Comparison of ENCODE assay signal across 15 cellular contexts in the genomic region with DNA sequence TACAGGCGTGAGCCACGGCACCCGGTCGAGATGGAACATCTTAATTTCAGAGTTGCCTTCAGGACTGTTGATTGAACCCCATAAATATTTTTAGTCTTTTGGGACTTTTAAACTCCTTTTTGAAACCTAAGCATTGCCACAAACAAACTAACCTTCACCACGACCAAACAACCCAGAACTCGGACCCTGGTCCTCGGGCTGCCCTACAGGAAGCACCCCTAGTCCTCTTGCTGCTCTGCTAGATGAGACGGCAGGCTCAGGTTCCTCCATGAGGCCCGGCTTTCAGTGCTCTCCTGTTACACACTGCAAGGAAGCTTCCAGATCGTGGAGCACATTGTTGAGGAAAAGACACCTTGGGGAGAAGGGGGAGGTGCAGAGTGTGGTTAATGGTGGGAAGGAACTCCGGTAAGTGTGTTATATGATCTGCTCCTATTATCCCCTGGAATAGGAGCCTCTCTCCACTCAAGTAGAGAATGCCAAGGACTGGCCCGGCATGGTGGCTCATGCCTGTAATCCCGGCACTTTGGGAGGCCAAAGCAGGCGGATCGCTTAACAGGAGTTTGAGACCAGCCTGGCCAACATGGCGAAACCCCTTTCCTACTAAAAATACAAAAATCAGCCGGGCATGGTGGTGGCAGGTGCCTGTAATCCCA. TPM values are rescaled to one million over a fixed set of nuclear protein-coding genes. Genes with fewer than 3 reads are reported as not detected.
A peak's percentile ranks its signal among the peaks of the same experiment; 100 is the strongest.
DNase-seq lines count a peak whose midpoint lies in the region; ATAC-seq and TF ChIP-seq lines count a peak whose summit lies in the region.
"Had no signal": no experiment of that assay in that cellular context is flagged by ENCODE, and none has a peak within 500 bp of the region (broad histone marks: within the 10 kb centered on the region; RNA-seq: fewer than 3 reads in every experiment).

No MANE protein-coding gene starts in this region.

- H2BK120ac ChIP-seq in mesendoderm (ENCODE audit: low read depth, low read length) = no peak overlapping the region

- TF ChIP-seq CTCF in heart left ventricle (IDR thresholded peaks at IDR 0.05) = no peak
- TF ChIP-seq CTCF in adrenal gland (IDR thresholded peaks at IDR 0.05) = no peak
- TF ChIP-seq CTCF in transverse colon (IDR thresholded peaks at IDR 0.05) = no peak

- intact Hi-C loops in heart left ventricle (cut with DNase I) (no loop called here), left ventricle myocardium superior (cut with micrococcal nuclease) (no loop called here), adrenal gland (cut with DNase I) (no loop called here), transverse colon (cut with DNase I; ENCODE audit: low total_unique reads) (no loop called here)

- no peaks in the 10 kb centered on the region for H3K36me3 ChIP-seq in heart left ventricle
- no peaks in the 10 kb centered on the region for H3K36me3 ChIP-seq in adrenal gland (replicated peaks in 1 of 2)
- H3K36me3 ChIP-seq in mesendoderm (ENCODE audit: control insufficient read depth, insufficient read depth, low read length) = no peaks in the 10 kb centered on the region
- H3K36me3 ChIP-seq in transverse colon = no peaks in the 10 kb centered on the region

- in situ Hi-C loops in transverse colon (cut with MboI; ENCODE audit: low pct_ligation_motif_present in 1 of 4, low pct_unique_long_range_greater_than_20kb in 1 of 4, low sequenced_read_pairs in 3 of 4) = no loop called here

- no peak for ATAC-seq in heart left ventricle
- ATAC-seq in left ventricle myocardium superior = no peak
- ATAC-seq in HG02678 (IDR thresholded peaks at IDR 0.05; ENCODE audit: unreplicated experiment) = no peak
- ATAC-seq: activated T-cell treated with anti-CD3 and anti-CD28 coated beads, Interleukin-2, amount 50 U/mL, for 4 hours; effector memory CD8-positive, alpha-beta T cell; HCT116 had no signal

- H4K8ac ChIP-seq in mesendoderm (ENCODE audit: low read depth, low read length) = no peak overlapping the region

- H3K79me2 ChIP-seq in mesendoderm (ENCODE audit: control insufficient read depth, insufficient read depth, low read length) = peaks cover 66% of the 10 kb centered on the region

- H3K79me1 ChIP-seq in mesendoderm (ENCODE audit: low read length) = peaks cover 48% of the 10 kb centered on the region

- H3K4me3 ChIP-seq in heart left ventricle (no peak overlapping the region), adrenal gland (no peak overlapping the region), mesendoderm (ENCODE audit: low read length) (no peak overlapping the region), transverse colon (no peak overlapping the region)
- H3K4me3 ChIP-seq: smooth muscle cell had no signal

- DNase-seq in heart left ventricle (no peak), left ventricle myocardium superior (no peak), adrenal gland (peak in 2 of 7 donors; percentile 17 to 27), mesendoderm (no peak), transverse colon (no peak), NCI-H1930 (lab: John Stamatoyannopoulos, UW) (no peak)
- DNase-seq in central memory CD4-positive, alpha-beta T cell = no peak
- DNase-seq: activated CD4-positive, alpha-beta T cell treated with anti-CD3 and anti-CD28 coated beads, Interleukin-2, amount 10 ng/mL, durations not matched to agents 7 days and 5 days; activated T-cell treated with anti-CD3 and anti-CD28 coated beads, Interleukin-2, amount 50 U/mL, for 4 hours; Caco-2; effector memory CD8-positive, alpha-beta T cell; kidney had no signal

- H3K23ac ChIP-seq in mesendoderm (ENCODE audit: low read length) = no peak overlapping the region

- H3K27ac ChIP-seq in heart left ventricle (peak overlapping the region in 11 of 12 donors; percentile 82 to 96 (median 92)), adrenal gland (peak overlapping the region; percentile 94 to 98 (median 97)), mesendoderm (ENCODE audit: low read depth, low read length) (no peak overlapping the region), transverse colon (peak overlapping the region; percentile 88 to 98 (median 94))

- no peak overlapping the region for H2BK5ac ChIP-seq in mesendoderm (ENCODE audit: low read length)

- H2AK5ac ChIP-seq in mesendoderm (ENCODE audit: low read length) = no peak overlapping the region

- H3K9me3 ChIP-seq in heart left ventricle (no peaks in the 10 kb centered on the region), adrenal gland (replicated peaks in 1 of 3) (no peaks in the 10 kb centered on the region), transverse colon (no peaks in the 10 kb centered on the region)
- H3K9me3 ChIP-seq: Caco-2 had no signal

- no peak overlapping the region for H3K4ac ChIP-seq in mesendoderm (ENCODE audit: low read depth, low read length)

- WGBS in heart left ventricle, 4 donors = 87 to 94% (median 92%) methylated on average over 17 of the region's 17 CpGs
- 75 to 86% (median 83%) methylated on average over 15 to 17 of the region's 17 CpGs for WGBS in adrenal gland, 4 donors
- no CpG with 5 or more reads among the region's 17 CpGs for WGBS in mesendoderm (ENCODE audit: extremely low coverage, insufficient coverage, low lambda C conversion rate)
- 84 to 91% methylated on average over 5 to 17 of the region's 17 CpGs for WGBS in transverse colon (ENCODE audit: low coverage in 1 of 2), 2 donors

- H3K27me3 ChIP-seq in heart left ventricle (no peaks in the 10 kb centered on the region), adrenal gland (no peaks in the 10 kb centered on the region), mesendoderm (ENCODE audit: insufficient read depth, low read length, poor library complexity) (no peaks in the 10 kb centered on the region), transverse colon (no peaks in the 10 kb centered on the region)

- H3K9ac ChIP-seq in mesendoderm (ENCODE audit: low read length) = peak overlapping the region; percentile 9

- H3K4me1 ChIP-seq in heart left ventricle = peaks cover 27 to 93% (median 81%) of the 10 kb centered on the region in 12 donors
- H3K4me1 ChIP-seq in adrenal gland (replicated peaks in 1 of 2) = peaks cover 88 to 93% of the 10 kb centered on the region in 2 donors
- H3K4me1 ChIP-seq in mesendoderm (ENCODE audit: control insufficient read depth, low read depth, low read length) = peaks cover 40% of the 10 kb centered on the region
- peaks cover 56 to 82% (median 72%) of the 10 kb centered on the region in 4 donors for H3K4me1 ChIP-seq in transverse colon

- no peak for TF ChIP-seq POLR2A in heart left ventricle (IDR thresholded peaks at IDR 0.05)
- TF ChIP-seq POLR2A in adrenal gland (IDR thresholded peaks at IDR 0.05) = no peak
- TF ChIP-seq POLR2A in transverse colon (IDR thresholded peaks at IDR 0.05) = no peak

- peak overlapping the region; percentile 50 for H3K56ac ChIP-seq in mesendoderm (ENCODE audit: low read length)

- TF ChIP-seq EP300 in transverse colon (IDR thresholded peaks at IDR 0.05; ENCODE audit: low read depth) = no peak

- H2BK15ac ChIP-seq in mesendoderm (replicated peaks; ENCODE audit: low read depth) = no peak overlapping the region

- no peak overlapping the region for H3K18ac ChIP-seq in mesendoderm (ENCODE audit: low read length)

- H3K4me2 ChIP-seq in mesendoderm (ENCODE audit: low read length) = no peak overlapping the region

- no peak overlapping the region for H4K5ac ChIP-seq in mesendoderm (ENCODE audit: low read length)

RNA-seq across cellular contexts. Expression of a gene that starts 5.7 kb away (rescaled TPM):
- total RNA-seq in heart left ventricle = 10 to 100 TPM; 29.0 to 96.8 (median 47.0) TPM
- 10 to 100 TPM; 22.2 to 36.1 TPM for polyA plus RNA-seq in heart left ventricle
- total RNA-seq in left ventricle myocardium superior = 76.8 TPM
- total RNA-seq in adrenal gland = 1,000 to 10,000 TPM; 1,400 to 3,548 (median 1,755) TPM
- polyA plus RNA-seq in adrenal gland = 1,000 to 10,000 TPM in 1 of 3 donors, 100 to 1,000 TPM in 2; 337 to 1,831 (median 896) TPM
- 171 TPM for polyA plus RNA-seq in mesendoderm (2013, experiment 1 of 2)
- 168 TPM for polyA plus RNA-seq in mesendoderm (2013, experiment 2 of 2)
- 100 to 1,000 TPM in 1 of 4 donors, 10 to 100 TPM in 3; 56.9 to 114 (median 90.6) TPM for total RNA-seq in transverse colon

RNA-seq across cellular contexts. Expression of a gene that starts 38.0 kb away (rescaled TPM):
- total RNA-seq in heart left ventricle (100 to 1,000 TPM; 151 to 187 (median 171) TPM), left ventricle myocardium superior (211 TPM), adrenal gland (100 to 1,000 TPM; 197 to 429 (median 293) TPM), transverse colon (100 to 1,000 TPM in 2 of 4 donors, 10 to 100 TPM in 2; 42.3 to 208 (median 117) TPM)
- polyA plus RNA-seq in heart left ventricle (100 to 1,000 TPM; 147 to 211 TPM), adrenal gland (100 to 1,000 TPM; 144 to 521 (median 178) TPM)
- 397 TPM for polyA plus RNA-seq in mesendoderm (2013, experiment 1 of 2)
- 387 TPM for polyA plus RNA-seq in mesendoderm (2013, experiment 2 of 2)

Comparison
In these comparisons a context has a peak if more than half of its experiments do, and no peak if none do; other contexts are left out.
1. RNA of a gene that starts 5.7 kb away (total RNA-seq): 1,400 to 3,548 TPM in adrenal gland; 56.9 to 114 TPM in transverse colon, 76.8 TPM in left ventricle myocardium superior (single experiment) and 29.0 to 96.8 TPM in heart left ventricle; every median in the first group is over 10 times any median in the second.